In the genomic region with DNA sequence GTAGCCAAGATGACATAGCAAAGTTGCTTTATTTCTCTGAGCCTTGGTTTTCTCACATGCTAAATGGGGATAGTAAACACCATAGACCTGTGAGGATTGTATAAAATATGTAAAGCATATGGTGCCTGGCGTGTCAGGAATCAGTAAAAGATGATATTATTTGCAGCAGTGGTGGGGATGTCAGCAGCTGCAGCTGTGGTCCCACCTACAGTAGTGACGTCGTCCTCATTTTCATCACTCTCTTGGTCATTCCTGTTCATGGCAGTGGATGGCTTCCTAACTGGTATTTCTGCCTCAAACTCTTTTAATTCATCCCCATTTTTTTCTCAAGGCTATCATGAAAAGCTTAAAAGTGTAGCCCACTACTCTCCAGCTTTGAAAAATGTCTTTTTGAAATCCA, we compare ENCODE assay signal across 1 cellular context.
TF ChIP-seq lines count a peak whose summit lies in the region.

No MANE protein-coding gene starts in this region.

TF ChIP-seq in GM23338, 12 proteins besides CTCF, POLR2A, EP300 and RAD21:
- TF ChIP-seq ZNF331 (CRISPR knock-in tag; IDR thresholded peaks at IDR 0.05; ENCODE audit: low read depth) = no peak
- TF ChIP-seq JUNB (IDR thresholded peaks at IDR 0.05; ENCODE audit: unreplicated experiment) = no peak
- TF ChIP-seq, protein P1, sequence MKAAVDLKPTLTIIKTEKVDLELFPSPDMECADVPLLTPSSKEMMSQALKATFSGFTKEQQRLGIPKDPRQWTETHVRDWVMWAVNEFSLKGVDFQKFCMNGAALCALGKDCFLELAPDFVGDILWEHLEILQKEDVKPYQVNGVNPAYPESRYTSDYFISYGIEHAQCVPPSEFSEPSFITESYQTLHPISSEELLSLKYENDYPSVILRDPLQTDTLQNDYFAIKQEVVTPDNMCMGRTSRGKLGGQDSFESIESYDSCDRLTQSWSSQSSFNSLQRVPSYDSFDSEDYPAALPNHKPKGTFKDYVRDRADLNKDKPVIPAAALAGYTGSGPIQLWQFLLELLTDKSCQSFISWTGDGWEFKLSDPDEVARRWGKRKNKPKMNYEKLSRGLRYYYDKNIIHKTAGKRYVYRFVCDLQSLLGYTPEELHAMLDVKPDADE (IDR thresholded peaks at IDR 0.05) = no peak
- TF ChIP-seq STAT1 (IDR thresholded peaks at IDR 0.05; ENCODE audit: unreplicated experiment) = no peak
- TF ChIP-seq ZNF114 (CRISPR knock-in tag; IDR thresholded peaks at IDR 0.05) = no peak
